In genomic region chr1:180283098-180283497, GRCh38 we compare ENCODE assay signal across 22 cellular contexts. TPM values are rescaled to one million over a fixed set of nuclear protein-coding genes. Genes with fewer than 3 reads are reported as not detected.
DNase-seq lines count a peak whose midpoint lies in the region; ATAC-seq and TF ChIP-seq lines count a peak whose summit lies in the region.
"Had no signal": no experiment of that assay in that cellular context is flagged by ENCODE, and none has a peak within 500 bp of the region (broad histone marks: within the 10 kb centered on the region; RNA-seq: fewer than 3 reads in every experiment).

No MANE protein-coding gene starts in this region.

- H3K9me3 Mint-ChIP-seq in WTC11 = no peaks in the 10 kb centered on the region
- no peaks in the 10 kb centered on the region for H3K9me3 Mint-ChIP-seq in stimulated activated naive B cell treated with anti-CD40 and anti-IgM and Interleukin-4, amounts not matched to agents 10 μg/mL and 1 μg/mL and 100 μg/mL, for 72 hours
- H3K9me3 Mint-ChIP-seq: CD4-positive, alpha-beta T cell; CD8-positive, alpha-beta T cell had no signal

- CTCF ChIA-PET in WTC11 (lab: Charles Lee) = interaction anchor here (0.6 to 1.8 kb wide), 7 partner anchors 13 to 473 kb away, joined by 3 to 6 read pairs (median 4); no protein-coding TSS in a partner anchor

- POLR2A ChIA-PET in WTC11 (lab: Charles Lee) = interaction anchor here (0.6 kb wide), 1 partner anchor 269 kb away, joined by 3 read pairs; no protein-coding TSS in a partner anchor

- TF ChIP-seq CTCF in WTC11 (IDR thresholded peaks at IDR 0.05) = no peak

- intact Hi-C loops in left colon (cut with DNase I, micrococcal nuclease) = no loop called here

- H3K27me3 Mint-ChIP-seq in WTC11 (ENCODE audit: low read depth) = no peaks in the 10 kb centered on the region
- no peaks in the 10 kb centered on the region for H3K27me3 Mint-ChIP-seq in stimulated activated naive B cell treated with anti-CD40 and anti-IgM and Interleukin-4, amounts not matched to agents 10 μg/mL and 1 μg/mL and 100 μg/mL, for 72 hours
- H3K27me3 Mint-ChIP-seq: B cell; CD4-positive, alpha-beta T cell had no signal

- H3K4me3 Mint-ChIP-seq in WTC11 = no peak overlapping the region
- no peak overlapping the region for H3K4me3 Mint-ChIP-seq in stimulated activated naive B cell treated with anti-CD40 and anti-IgM and Interleukin-4, amounts not matched to agents 10 μg/mL and 1 μg/mL and 100 μg/mL, for 72 hours
- H3K4me3 Mint-ChIP-seq: B cell; CD4-positive, alpha-beta T cell; CD8-positive, alpha-beta T cell had no signal

- H3K4me1 Mint-ChIP-seq in WTC11 = peaks cover 23% of the 10 kb centered on the region
- peaks cover 8 to 26% of the 10 kb centered on the region in 2 donors for H3K4me1 Mint-ChIP-seq in stimulated activated naive B cell treated with anti-CD40 and anti-IgM and Interleukin-4, amounts not matched to agents 10 μg/mL and 1 μg/mL and 100 μg/mL, for 72 hours

- ATAC-seq in WTC11 (no peak), left colon (peak; percentile 5)
- ATAC-seq in stimulated activated naive B cell treated with anti-CD40 and anti-IgM and Interleukin-4, amounts not matched to agents 10 μg/mL and 1 μg/mL and 100 μg/mL, for 72 hours (replicated peaks) = no peak
- ATAC-seq: A549; CD8-positive, alpha-beta T cell; GM12878 had no signal

- H3K36me3 Mint-ChIP-seq in WTC11 = peaks cover 7% of the 10 kb centered on the region; the same call in 1 of the 2 replicates
- peaks cover 12 to 39% of the 10 kb centered on the region in 2 donors for H3K36me3 Mint-ChIP-seq in stimulated activated naive B cell treated with anti-CD40 and anti-IgM and Interleukin-4, amounts not matched to agents 10 μg/mL and 1 μg/mL and 100 μg/mL, for 72 hours

- peak; percentile 30 for DNase-seq in DMS153 (lab: John Stamatoyannopoulos, UW)
- no peak for DNase-seq in DMS153 treated with DMSO at 0.1 percent for 48 hours (lab: John Stamatoyannopoulos, UW; ENCODE audit: unreplicated experiment)
- DNase-seq in WTC11 (ENCODE audit: low spot score) = no peak
- DNase-seq in left colon = no peak
- no peak for DNase-seq in stimulated activated naive B cell treated with anti-CD40 and anti-IgM and Interleukin-4, amounts not matched to agents 10 μg/mL and 1 μg/mL and 100 μg/mL, for 72 hours
- no peak for DNase-seq in islet precursor cell
- no peak for DNase-seq in NCI-H446 treated with DMSO at 0.1 percent for 48 hours (lab: John Stamatoyannopoulos, UW)
- no peak for DNase-seq in NCI-H524 treated with DMSO at 0.1 percent for 48 hours (lab: John Stamatoyannopoulos, UW)
- DNase-seq: AML-193; Calu3; CD4-positive, alpha-beta T cell; CD8-positive, alpha-beta T cell; DMS 273 treated with DMSO at 0.1 percent for 48 hours; DMS53; DMS79; DND-41; EL; GDM1 had no signal

- H3K27ac Mint-ChIP-seq in WTC11 = 0 out of 2 replicates have a peak overlapping the region, but pooled peaks have one; percentile 52
- peak overlapping the region; percentile 42 for H3K27ac Mint-ChIP-seq in stimulated activated naive B cell treated with anti-CD40 and anti-IgM and Interleukin-4, amounts not matched to agents 10 μg/mL and 1 μg/mL and 100 μg/mL, for 72 hours
- H3K27ac Mint-ChIP-seq: B cell; CD4-positive, alpha-beta T cell; CD8-positive, alpha-beta T cell had no signal

TF ChIP-seq in WTC11, 78 proteins besides CTCF, POLR2A, EP300 and RAD21:
- TF ChIP-seq, protein P1, sequence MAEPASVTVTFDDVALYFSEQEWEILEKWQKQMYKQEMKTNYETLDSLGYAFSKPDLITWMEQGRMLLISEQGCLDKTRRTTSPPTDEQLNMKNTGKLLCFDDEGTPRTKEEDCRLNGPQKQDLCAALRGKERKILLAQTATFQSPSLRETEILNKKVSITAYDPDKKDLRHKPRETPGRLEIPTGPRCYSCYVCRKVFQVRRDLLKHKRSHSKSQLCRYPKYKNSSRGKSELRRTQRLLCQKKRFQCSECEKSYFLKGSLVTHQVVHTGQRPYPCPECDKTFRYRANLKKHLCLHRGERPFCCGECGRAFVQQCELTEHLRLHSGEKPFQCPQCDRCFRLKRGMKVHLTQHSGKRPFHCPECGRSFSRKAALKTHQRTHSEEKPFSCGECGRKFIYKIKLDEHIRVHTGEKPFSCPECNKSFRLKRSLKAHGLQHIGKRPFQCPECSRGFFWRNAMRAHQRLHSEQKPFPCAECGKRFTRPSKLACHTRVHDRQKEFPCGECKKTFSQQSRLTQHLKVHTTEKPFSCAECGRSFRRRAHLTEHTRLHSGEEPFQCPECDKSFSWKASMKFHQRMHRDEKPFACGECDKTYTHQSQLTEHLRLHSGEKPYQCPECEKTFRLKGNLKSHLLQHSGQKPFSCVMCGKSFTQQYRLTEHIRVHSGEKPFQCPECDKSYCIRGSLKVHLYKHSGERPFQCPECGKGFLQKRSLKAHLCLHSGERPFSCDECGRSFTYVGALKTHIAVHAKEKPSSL (CRISPR knock-in tag; conservative IDR thresholded peaks at IDR 0.05) = no peak
- no peak for TF ChIP-seq ZNF281 (CRISPR knock-in tag; IDR thresholded peaks at IDR 0.05)
- no peak for TF ChIP-seq HMGA2 (CRISPR knock-in tag; IDR thresholded peaks at IDR 0.05)

RNA-seq across cellular contexts. Expression of gene LHX4, which starts 53.0 kb away (rescaled TPM):
- total RNA-seq in WTC11 (2021) (7.7 to 19.2 TPM (median 9.2 TPM) in 3 replicates), left colon (1 to 10 TPM in 1 of 2 donors, under 1 TPM in 1; 0.58 to 1.7 TPM)
- total RNA-seq: B cell, G401, GM12878 had no signal
